In the genomic region with DNA sequence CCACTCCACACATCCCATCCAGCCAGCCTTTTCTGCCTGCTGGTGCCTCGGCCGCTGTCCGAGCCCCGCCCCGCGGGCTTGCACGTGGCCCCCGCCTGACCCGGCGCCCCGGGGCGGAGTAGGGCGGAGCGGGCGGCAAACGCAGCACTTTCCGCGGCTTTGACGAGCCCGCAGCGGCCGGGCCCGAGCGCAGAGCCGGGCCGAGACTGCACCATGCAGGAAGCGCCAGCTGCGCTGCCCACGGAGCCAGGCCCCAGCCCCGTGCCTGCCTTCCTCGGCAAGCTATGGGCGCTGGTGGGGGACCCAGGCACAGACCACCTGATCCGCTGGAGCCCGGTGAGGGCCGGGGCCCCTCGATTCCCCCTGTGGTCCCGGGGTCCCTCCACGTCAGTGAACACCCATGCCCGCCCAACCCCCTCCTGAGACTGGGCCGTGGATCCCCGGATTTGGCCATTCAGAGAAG, we compare ENCODE assay signal across 1 cellular context.
TF ChIP-seq lines count a peak whose summit lies in the region.

A gene with protein sequence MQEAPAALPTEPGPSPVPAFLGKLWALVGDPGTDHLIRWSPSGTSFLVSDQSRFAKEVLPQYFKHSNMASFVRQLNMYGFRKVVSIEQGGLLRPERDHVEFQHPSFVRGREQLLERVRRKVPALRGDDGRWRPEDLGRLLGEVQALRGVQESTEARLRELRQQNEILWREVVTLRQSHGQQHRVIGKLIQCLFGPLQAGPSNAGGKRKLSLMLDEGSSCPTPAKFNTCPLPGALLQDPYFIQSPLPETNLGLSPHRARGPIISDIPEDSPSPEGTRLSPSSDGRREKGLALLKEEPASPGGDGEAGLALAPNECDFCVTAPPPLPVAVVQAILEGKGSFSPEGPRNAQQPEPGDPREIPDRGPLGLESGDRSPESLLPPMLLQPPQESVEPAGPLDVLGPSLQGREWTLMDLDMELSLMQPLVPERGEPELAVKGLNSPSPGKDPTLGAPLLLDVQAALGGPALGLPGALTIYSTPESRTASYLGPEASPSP (plus strand): TSS at position 147 of the 463 bp plus-strand sequence. CDS start 67 bp downstream, at position 214.

TF ChIP-seq in HepG2, 621 proteins besides CTCF, POLR2A, EP300 and RAD21 (continued from another document and continues in another):
- TF ChIP-seq, protein P1, sequence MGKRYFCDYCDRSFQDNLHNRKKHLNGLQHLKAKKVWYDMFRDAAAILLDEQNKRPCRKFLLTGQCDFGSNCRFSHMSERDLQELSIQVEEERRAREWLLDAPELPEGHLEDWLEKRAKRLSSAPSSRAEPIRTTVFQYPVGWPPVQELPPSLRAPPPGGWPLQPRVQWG (CRISPR knock-in tag; IDR thresholded peaks at IDR 0.05; ENCODE audit: borderline replicate concordance, low read depth), result no peak
- TF ChIP-seq, protein P2, sequence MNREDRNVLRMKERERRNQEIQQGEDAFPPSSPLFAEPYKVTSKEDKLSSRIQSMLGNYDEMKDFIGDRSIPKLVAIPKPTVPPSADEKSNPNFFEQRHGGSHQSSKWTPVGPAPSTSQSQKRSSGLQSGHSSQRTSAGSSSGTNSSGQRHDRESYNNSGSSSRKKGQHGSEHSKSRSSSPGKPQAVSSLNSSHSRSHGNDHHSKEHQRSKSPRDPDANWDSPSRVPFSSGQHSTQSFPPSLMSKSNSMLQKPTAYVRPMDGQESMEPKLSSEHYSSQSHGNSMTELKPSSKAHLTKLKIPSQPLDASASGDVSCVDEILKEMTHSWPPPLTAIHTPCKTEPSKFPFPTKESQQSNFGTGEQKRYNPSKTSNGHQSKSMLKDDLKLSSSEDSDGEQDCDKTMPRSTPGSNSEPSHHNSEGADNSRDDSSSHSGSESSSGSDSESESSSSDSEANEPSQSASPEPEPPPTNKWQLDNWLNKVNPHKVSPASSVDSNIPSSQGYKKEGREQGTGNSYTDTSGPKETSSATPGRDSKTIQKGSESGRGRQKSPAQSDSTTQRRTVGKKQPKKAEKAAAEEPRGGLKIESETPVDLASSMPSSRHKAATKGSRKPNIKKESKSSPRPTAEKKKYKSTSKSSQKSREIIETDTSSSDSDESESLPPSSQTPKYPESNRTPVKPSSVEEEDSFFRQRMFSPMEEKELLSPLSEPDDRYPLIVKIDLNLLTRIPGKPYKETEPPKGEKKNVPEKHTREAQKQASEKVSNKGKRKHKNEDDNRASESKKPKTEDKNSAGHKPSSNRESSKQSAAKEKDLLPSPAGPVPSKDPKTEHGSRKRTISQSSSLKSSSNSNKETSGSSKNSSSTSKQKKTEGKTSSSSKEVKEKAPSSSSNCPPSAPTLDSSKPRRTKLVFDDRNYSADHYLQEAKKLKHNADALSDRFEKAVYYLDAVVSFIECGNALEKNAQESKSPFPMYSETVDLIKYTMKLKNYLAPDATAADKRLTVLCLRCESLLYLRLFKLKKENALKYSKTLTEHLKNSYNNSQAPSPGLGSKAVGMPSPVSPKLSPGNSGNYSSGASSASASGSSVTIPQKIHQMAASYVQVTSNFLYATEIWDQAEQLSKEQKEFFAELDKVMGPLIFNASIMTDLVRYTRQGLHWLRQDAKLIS (CRISPR knock-in tag; IDR thresholded peaks at IDR 0.05), result no peak
- TF ChIP-seq, protein P3, sequence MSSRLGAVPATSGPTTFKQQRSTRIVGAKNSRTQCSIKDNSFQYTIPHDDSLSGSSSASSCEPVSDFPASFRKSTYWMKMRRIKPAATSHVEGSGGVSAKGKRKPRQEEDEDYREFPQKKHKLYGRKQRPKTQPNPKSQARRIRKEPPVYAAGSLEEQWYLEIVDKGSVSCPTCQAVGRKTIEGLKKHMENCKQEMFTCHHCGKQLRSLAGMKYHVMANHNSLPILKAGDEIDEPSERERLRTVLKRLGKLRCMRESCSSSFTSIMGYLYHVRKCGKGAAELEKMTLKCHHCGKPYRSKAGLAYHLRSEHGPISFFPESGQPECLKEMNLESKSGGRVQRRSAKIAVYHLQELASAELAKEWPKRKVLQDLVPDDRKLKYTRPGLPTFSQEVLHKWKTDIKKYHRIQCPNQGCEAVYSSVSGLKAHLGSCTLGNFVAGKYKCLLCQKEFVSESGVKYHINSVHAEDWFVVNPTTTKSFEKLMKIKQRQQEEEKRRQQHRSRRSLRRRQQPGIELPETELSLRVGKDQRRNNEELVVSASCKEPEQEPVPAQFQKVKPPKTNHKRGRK (CRISPR knock-in tag; IDR thresholded peaks at IDR 0.05), result no peak
- TF ChIP-seq ZNF674 (CRISPR knock-in tag; IDR thresholded peaks at IDR 0.05; ENCODE audit: low read depth), result no peak
- TF ChIP-seq ZNF703 (CRISPR knock-in tag; IDR thresholded peaks at IDR 0.05; ENCODE audit: borderline replicate concordance), result no peak; the same call in 1 of the 2 replicates
- peak; percentile 94 for TF ChIP-seq RELA (CRISPR knock-in tag; IDR thresholded peaks at IDR 0.05)
- TF ChIP-seq HNF4G (IDR thresholded peaks at IDR 0.05; ENCODE audit: borderline replicate concordance, low read depth, low read length), result no peak
- TF ChIP-seq HNF4G (CRISPR knock-in tag; IDR thresholded peaks at IDR 0.05; ENCODE audit: borderline replicate concordance, low read depth), result peak; percentile 70; the same call in 1 of the 2 replicates
- peak; percentile 45; the same call in 1 of the 2 replicates for TF ChIP-seq NR2F6 (IDR thresholded peaks at IDR 0.05)
- peak; percentile 92 for TF ChIP-seq NR2F6 (CRISPR knock-in tag; IDR thresholded peaks at IDR 0.05)
- TF ChIP-seq ZNF253 (CRISPR knock-in tag; IDR thresholded peaks at IDR 0.05; ENCODE audit: borderline replicate concordance), result peak; percentile 89
- TF ChIP-seq RBAK (CRISPR knock-in tag; IDR thresholded peaks at IDR 0.05), result no peak
- TF ChIP-seq ZFP62 (CRISPR knock-in tag; IDR thresholded peaks at IDR 0.05), result no peak
- TF ChIP-seq ZNF792 (CRISPR knock-in tag; IDR thresholded peaks at IDR 0.05), result peak; percentile 91
- no peak for TF ChIP-seq ZBTB20 (CRISPR knock-in tag; IDR thresholded peaks at IDR 0.05; ENCODE audit: borderline replicate concordance, low read depth)
- TF ChIP-seq NCOA2 (CRISPR knock-in tag; IDR thresholded peaks at IDR 0.05), result no peak; the same call in 1 of the 2 replicates
- no peak; the same call in 1 of the 2 replicates for TF ChIP-seq MEIS1 (CRISPR knock-in tag; IDR thresholded peaks at IDR 0.05; ENCODE audit: borderline replicate concordance)
- TF ChIP-seq NKX3-1 (CRISPR knock-in tag; IDR thresholded peaks at IDR 0.05), result peak; percentile 84; the same call in 1 of the 2 replicates
- TF ChIP-seq, protein P4, sequence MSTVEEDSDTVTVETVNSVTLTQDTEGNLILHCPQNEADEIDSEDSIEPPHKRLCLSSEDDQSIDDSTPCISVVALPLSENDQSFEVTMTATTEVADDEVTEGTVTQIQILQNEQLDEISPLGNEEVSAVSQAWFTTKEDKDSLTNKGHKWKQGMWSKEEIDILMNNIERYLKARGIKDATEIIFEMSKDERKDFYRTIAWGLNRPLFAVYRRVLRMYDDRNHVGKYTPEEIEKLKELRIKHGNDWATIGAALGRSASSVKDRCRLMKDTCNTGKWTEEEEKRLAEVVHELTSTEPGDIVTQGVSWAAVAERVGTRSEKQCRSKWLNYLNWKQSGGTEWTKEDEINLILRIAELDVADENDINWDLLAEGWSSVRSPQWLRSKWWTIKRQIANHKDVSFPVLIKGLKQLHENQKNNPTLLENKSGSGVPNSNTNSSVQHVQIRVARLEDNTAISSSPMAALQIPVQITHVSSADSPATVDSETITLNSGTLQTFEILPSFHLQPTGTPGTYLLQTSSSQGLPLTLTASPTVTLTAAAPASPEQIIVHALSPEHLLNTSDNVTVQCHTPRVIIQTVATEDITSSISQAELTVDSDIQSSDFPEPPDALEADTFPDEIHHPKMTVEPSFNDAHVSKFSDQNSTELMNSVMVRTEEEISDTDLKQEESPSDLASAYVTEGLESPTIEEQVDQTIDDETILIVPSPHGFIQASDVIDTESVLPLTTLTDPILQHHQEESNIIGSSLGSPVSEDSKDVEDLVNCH (CRISPR knock-in tag; IDR thresholded peaks at IDR 0.05), result no peak
- TF ChIP-seq SMARCC2 (IDR thresholded peaks at IDR 0.05), result no peak
- TF ChIP-seq, protein P5, sequence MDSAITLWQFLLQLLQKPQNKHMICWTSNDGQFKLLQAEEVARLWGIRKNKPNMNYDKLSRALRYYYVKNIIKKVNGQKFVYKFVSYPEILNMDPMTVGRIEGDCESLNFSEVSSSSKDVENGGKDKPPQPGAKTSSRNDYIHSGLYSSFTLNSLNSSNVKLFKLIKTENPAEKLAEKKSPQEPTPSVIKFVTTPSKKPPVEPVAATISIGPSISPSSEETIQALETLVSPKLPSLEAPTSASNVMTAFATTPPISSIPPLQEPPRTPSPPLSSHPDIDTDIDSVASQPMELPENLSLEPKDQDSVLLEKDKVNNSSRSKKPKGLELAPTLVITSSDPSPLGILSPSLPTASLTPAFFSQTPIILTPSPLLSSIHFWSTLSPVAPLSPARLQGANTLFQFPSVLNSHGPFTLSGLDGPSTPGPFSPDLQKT (CRISPR knock-in tag; IDR thresholded peaks at IDR 0.05; ENCODE audit: borderline replicate concordance), result 0 out of 2 replicates have a peak, but pooled peaks have one; percentile 50
- peak; percentile 69; the same call in 1 of the 2 replicates for TF ChIP-seq ZNF879 (CRISPR knock-in tag; IDR thresholded peaks at IDR 0.05)
- TF ChIP-seq ARNT (IDR thresholded peaks at IDR 0.05), result no peak
- TF ChIP-seq, protein P6, sequence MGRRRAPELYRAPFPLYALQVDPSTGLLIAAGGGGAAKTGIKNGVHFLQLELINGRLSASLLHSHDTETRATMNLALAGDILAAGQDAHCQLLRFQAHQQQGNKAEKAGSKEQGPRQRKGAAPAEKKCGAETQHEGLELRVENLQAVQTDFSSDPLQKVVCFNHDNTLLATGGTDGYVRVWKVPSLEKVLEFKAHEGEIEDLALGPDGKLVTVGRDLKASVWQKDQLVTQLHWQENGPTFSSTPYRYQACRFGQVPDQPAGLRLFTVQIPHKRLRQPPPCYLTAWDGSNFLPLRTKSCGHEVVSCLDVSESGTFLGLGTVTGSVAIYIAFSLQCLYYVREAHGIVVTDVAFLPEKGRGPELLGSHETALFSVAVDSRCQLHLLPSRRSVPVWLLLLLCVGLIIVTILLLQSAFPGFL (CRISPR knock-in tag; IDR thresholded peaks at IDR 0.05), result 0 out of 2 replicates have a peak, but pooled peaks have one; percentile 57
- TF ChIP-seq, protein P7, sequence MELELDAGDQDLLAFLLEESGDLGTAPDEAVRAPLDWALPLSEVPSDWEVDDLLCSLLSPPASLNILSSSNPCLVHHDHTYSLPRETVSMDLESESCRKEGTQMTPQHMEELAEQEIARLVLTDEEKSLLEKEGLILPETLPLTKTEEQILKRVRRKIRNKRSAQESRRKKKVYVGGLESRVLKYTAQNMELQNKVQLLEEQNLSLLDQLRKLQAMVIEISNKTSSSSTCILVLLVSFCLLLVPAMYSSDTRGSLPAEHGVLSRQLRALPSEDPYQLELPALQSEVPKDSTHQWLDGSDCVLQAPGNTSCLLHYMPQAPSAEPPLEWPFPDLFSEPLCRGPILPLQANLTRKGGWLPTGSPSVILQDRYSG (CRISPR knock-in tag; IDR thresholded peaks at IDR 0.05), result peak; percentile 70; the same call in 1 of the 2 replicates
- TF ChIP-seq, protein P8, sequence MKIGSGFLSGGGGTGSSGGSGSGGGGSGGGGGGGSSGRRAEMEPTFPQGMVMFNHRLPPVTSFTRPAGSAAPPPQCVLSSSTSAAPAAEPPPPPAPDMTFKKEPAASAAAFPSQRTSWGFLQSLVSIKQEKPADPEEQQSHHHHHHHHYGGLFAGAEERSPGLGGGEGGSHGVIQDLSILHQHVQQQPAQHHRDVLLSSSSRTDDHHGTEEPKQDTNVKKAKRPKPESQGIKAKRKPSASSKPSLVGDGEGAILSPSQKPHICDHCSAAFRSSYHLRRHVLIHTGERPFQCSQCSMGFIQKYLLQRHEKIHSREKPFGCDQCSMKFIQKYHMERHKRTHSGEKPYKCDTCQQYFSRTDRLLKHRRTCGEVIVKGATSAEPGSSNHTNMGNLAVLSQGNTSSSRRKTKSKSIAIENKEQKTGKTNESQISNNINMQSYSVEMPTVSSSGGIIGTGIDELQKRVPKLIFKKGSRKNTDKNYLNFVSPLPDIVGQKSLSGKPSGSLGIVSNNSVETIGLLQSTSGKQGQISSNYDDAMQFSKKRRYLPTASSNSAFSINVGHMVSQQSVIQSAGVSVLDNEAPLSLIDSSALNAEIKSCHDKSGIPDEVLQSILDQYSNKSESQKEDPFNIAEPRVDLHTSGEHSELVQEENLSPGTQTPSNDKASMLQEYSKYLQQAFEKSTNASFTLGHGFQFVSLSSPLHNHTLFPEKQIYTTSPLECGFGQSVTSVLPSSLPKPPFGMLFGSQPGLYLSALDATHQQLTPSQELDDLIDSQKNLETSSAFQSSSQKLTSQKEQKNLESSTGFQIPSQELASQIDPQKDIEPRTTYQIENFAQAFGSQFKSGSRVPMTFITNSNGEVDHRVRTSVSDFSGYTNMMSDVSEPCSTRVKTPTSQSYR (CRISPR knock-in tag; IDR thresholded peaks at IDR 0.05; ENCODE audit: borderline replicate concordance), result peak; percentile 50; the same call in 1 of the 2 replicates
- TF ChIP-seq PHF20 (CRISPR knock-in tag; IDR thresholded peaks at IDR 0.05), result peak; percentile 62; the same call in 1 of the 2 replicates
- TF ChIP-seq ZFP37 (CRISPR knock-in tag; IDR thresholded peaks at IDR 0.05; ENCODE audit: borderline replicate concordance), result peak; percentile 93
- TF ChIP-seq TCF7 (IDR thresholded peaks at IDR 0.05; ENCODE audit: low read depth), result peak; percentile 64; the same call in 1 of the 2 replicates
- TF ChIP-seq ZNF749 (CRISPR knock-in tag; IDR thresholded peaks at IDR 0.05; ENCODE audit: borderline replicate concordance), result peak; percentile 88
- TF ChIP-seq ZNF614 (CRISPR knock-in tag; IDR thresholded peaks at IDR 0.05; ENCODE audit: borderline replicate concordance), result peak; percentile 65; the same call in 1 of the 2 replicates
- no peak for TF ChIP-seq ZKSCAN5 (CRISPR knock-in tag; IDR thresholded peaks at IDR 0.05)
- peak; percentile 48; the same call in 1 of the 2 replicates for TF ChIP-seq ZNF446 (CRISPR knock-in tag; IDR thresholded peaks at IDR 0.05)
- TF ChIP-seq DNMT1 (CRISPR knock-in tag; IDR thresholded peaks at IDR 0.05), result 0 out of 2 replicates have a peak, but pooled peaks have one; percentile 45
- TF ChIP-seq ZNF713 (CRISPR knock-in tag; IDR thresholded peaks at IDR 0.05), result peak; percentile 75; the same call in 1 of the 2 replicates
- peak; percentile 51; the same call in 1 of the 2 replicates for TF ChIP-seq ZNF143 (CRISPR knock-in tag; IDR thresholded peaks at IDR 0.05)
- TF ChIP-seq ZNF558 (CRISPR knock-in tag; IDR thresholded peaks at IDR 0.05; ENCODE audit: borderline replicate concordance), result peak; percentile 81; the same call in 1 of the 2 replicates
- TF ChIP-seq CCDC6 (CRISPR knock-in tag; IDR thresholded peaks at IDR 0.05), result peak; percentile 86
- no peak for TF ChIP-seq RCOR2 (CRISPR knock-in tag; IDR thresholded peaks at IDR 0.05)
- peak; percentile 63; the same call in 1 of the 2 replicates for TF ChIP-seq KLF9 (CRISPR knock-in tag; IDR thresholded peaks at IDR 0.05; ENCODE audit: low read depth)
- no peak for TF ChIP-seq GTF3A (CRISPR knock-in tag; conservative IDR thresholded peaks at IDR 0.05)
- 0 out of 2 replicates have a peak, but pooled peaks have one; percentile 63 for TF ChIP-seq SMAD1 (CRISPR knock-in tag; IDR thresholded peaks at IDR 0.05; ENCODE audit: borderline replicate concordance, low read depth)
- TF ChIP-seq ZFX (CRISPR knock-in tag; IDR thresholded peaks at IDR 0.05; ENCODE audit: low read depth), result peak; percentile 85
- peak; percentile 82; the same call in 1 of the 2 replicates for TF ChIP-seq ZNF543 (CRISPR knock-in tag; IDR thresholded peaks at IDR 0.05)
